ENCODE assay signal across 8 cellular contexts in the genomic region with DNA sequence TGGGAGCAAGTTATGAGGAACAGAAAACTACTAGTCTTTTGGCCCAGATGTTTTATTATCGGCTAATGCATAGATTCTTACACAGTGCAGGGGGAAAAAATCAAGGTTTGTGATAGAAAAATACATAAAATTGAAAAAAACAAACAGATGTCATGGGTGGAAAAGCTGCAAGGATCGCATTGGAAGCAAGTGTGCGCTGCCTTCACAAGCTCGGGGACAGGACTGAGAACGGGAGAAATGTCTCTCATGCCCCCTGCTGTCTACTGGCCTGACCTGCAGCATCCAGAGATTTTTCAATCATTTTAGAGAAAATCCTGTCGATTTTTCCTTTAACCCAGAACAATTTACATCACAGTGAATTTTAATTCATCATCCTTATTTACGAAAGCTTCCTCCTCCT. TPM values are rescaled to one million over a fixed set of nuclear protein-coding genes. Genes with fewer than 3 reads are reported as not detected.
DNase-seq lines count a peak whose midpoint lies in the region; ATAC-seq, FAIRE-seq and TF ChIP-seq lines count a peak whose summit lies in the region.
"Not testable (repeated sequence)": the region's sequence is repeated elsewhere in the genome, so short reads cannot be mapped to it uniquely, and the experiment has no call there.

No MANE protein-coding gene starts in this region.

- not testable (repeated sequence) for H3K9me3 Mint-ChIP-seq in activated CD4-positive, alpha-beta T cell treated with anti-CD3 and anti-CD28 coated beads, Interleukin-2, amount 10 ng/mL, durations not matched to agents 24 days and 14 days; chondrocyte (ENCODE audit: low read depth); glutamatergic neuron (ENCODE audit: unreplicated experiment)

- not testable (repeated sequence) for H3K27ac Mint-ChIP-seq in activated CD4-positive, alpha-beta T cell treated with anti-CD3 and anti-CD28 coated beads, Interleukin-2, amount 10 ng/mL, durations not matched to agents 24 days and 14 days; chondrocyte (ENCODE audit: unreplicated experiment); glutamatergic neuron (ENCODE audit: unreplicated experiment)

- not testable (repeated sequence) for H3K4me3 Mint-ChIP-seq in activated CD4-positive, alpha-beta T cell treated with anti-CD3 and anti-CD28 coated beads, Interleukin-2, amount 10 ng/mL, durations not matched to agents 24 days and 14 days; chondrocyte (ENCODE audit: unreplicated experiment); glutamatergic neuron (ENCODE audit: unreplicated experiment)

- TF ChIP-seq RAD21 in A549 (conservative IDR thresholded peaks at IDR 0.05 in 1 of 2, IDR thresholded peaks at IDR 0.05 in 1 of 2), result not testable (repeated sequence)

- not testable (repeated sequence) for H3K4me1 ChIP-seq in A549; OCI-LY3 (ENCODE audit: low read length); lower lobe of right lung; gastrocnemius medialis

- not testable (repeated sequence) for DNase-seq in A549 (ENCODE audit: low read depth in 1 of 2, low spot score in 1 of 2); GM19239 (ENCODE audit: insufficient read length, low spot score); chondrocyte (ENCODE audit: low spot score); glutamatergic neuron; lower lobe of right lung; gastrocnemius medialis
- DNase-seq in activated CD4-positive, alpha-beta T cell treated with anti-CD3 and anti-CD28 coated beads, Interleukin-2, amount 10 ng/mL, durations not matched to agents 24 days and 14 days, result peak; percentile 49

- H2AFZ ChIP-seq in OCI-LY3 (ENCODE audit: low read depth, low read length), result not testable (repeated sequence)

- H3K9me3 ChIP-seq in A549; OCI-LY3 (ENCODE audit: insufficient read depth, low read length); lower lobe of right lung; gastrocnemius medialis: not testable (repeated sequence)

- not testable (repeated sequence) for H3K27me3 ChIP-seq in OCI-LY3 (ENCODE audit: low read depth, low read length); lower lobe of right lung (ENCODE audit: low read depth); gastrocnemius medialis

- H3K27ac ChIP-seq in A549; OCI-LY3 (ENCODE audit: low read length); lower lobe of right lung; gastrocnemius medialis: not testable (repeated sequence)

- FAIRE-seq in A549 (lab: Jason Lieb, UNC), result not testable (repeated sequence)
- peak; percentile 99 for FAIRE-seq in GM19239 (lab: Jason Lieb, UNC)

- not testable (repeated sequence) for H4K20me1 ChIP-seq in OCI-LY3 (ENCODE audit: insufficient read depth, low read length)

- not testable (repeated sequence) for TF ChIP-seq CTCF in A549 (IDR thresholded peaks at IDR 0.05); OCI-LY3 (IDR thresholded peaks at IDR 0.05; ENCODE audit: low read depth, low read length); lower lobe of right lung (IDR thresholded peaks at IDR 0.05)
- TF ChIP-seq CTCF in chondrocyte (IDR thresholded peaks at IDR 0.05), result peak; percentile 57
- TF ChIP-seq CTCF in glutamatergic neuron (IDR thresholded peaks at IDR 0.05; ENCODE audit: partially characterized antibody, unreplicated experiment), result peak; percentile 22
- peak in 4 of 5 experiments; percentile 13 to 40 (median 26) for TF ChIP-seq CTCF in gastrocnemius medialis (IDR thresholded peaks at IDR 0.05 in 4 of 5, conservative IDR thresholded peaks at IDR 0.05 in 1 of 5)

- not testable (repeated sequence) for H3K36me3 Mint-ChIP-seq in activated CD4-positive, alpha-beta T cell treated with anti-CD3 and anti-CD28 coated beads, Interleukin-2, amount 10 ng/mL, durations not matched to agents 24 days and 14 days (ENCODE audit: low read depth); chondrocyte (ENCODE audit: low read depth); glutamatergic neuron (ENCODE audit: unreplicated experiment)

- WGBS in A549 (ENCODE audit: missing lambda C conversion rate), result 5% methylated on average over 5 of the region's 7 CpGs

- H3K4me3 ChIP-seq in A549; OCI-LY3 (ENCODE audit: low read length); lower lobe of right lung; gastrocnemius medialis: not testable (repeated sequence)

- H3K27me3 Mint-ChIP-seq in activated CD4-positive, alpha-beta T cell treated with anti-CD3 and anti-CD28 coated beads, Interleukin-2, amount 10 ng/mL, durations not matched to agents 24 days and 14 days, result peaks cover 23% of the 10 kb centered on the region
- not testable (repeated sequence) for H3K27me3 Mint-ChIP-seq in chondrocyte (ENCODE audit: low read depth); glutamatergic neuron (ENCODE audit: unreplicated experiment)

- intact Hi-C loops in activated CD4-positive, alpha-beta T cell treated with anti-CD3 and anti-CD28 coated beads, Interleukin-2, amount 10 ng/mL, durations not matched to agents 24 days and 14 days (cut with micrococcal nuclease), result loop anchor here (1.0 kb wide), 1 partner anchor 498 kb away; no protein-coding TSS in a partner anchor
- intact Hi-C loops in lower lobe of right lung (cut with DNase I); gastrocnemius medialis (cut with DNase I; ENCODE audit: low total_unique reads): not testable (repeated sequence)

- H3K79me2 ChIP-seq in OCI-LY3 (ENCODE audit: low read length), result not testable (repeated sequence)

- CTCF ChIA-PET in A549 (lab: Yijun Ruan, JAX), result interaction anchor here (6.5 kb wide), 1 partner anchor 498 kb away, joined by 39 read pairs; no protein-coding TSS in a partner anchor

- H3K36me3 ChIP-seq in OCI-LY3 (replicated peaks; ENCODE audit: low read depth, low read length); lower lobe of right lung; gastrocnemius medialis: not testable (repeated sequence)

- TF ChIP-seq POLR2A in A549 (IDR thresholded peaks at IDR 0.05; ENCODE audit: low read length); gastrocnemius medialis (IDR thresholded peaks at IDR 0.05): not testable (repeated sequence)

- H3K4me2 ChIP-seq in A549, result not testable (repeated sequence)
- peak overlapping the region; percentile 16 for H3K4me2 ChIP-seq in OCI-LY3 (ENCODE audit: low read length)

- in situ Hi-C loops in gastrocnemius medialis (cut with MboI; ENCODE audit: low sequenced_read_pairs in 4 of 4), result not testable (repeated sequence)

- POLR2A ChIA-PET in A549 (lab: Yijun Ruan, JAX), result not testable (repeated sequence)

- not testable (repeated sequence) for TF ChIP-seq EP300 in A549 (IDR thresholded peaks at IDR 0.05)

- ATAC-seq in A549, result peak; percentile 85; a peak in 5 of 6 replicates
- ATAC-seq in lower lobe of right lung, result peak; percentile 78
- ATAC-seq in gastrocnemius medialis, result peak in 1 of 2 donors; percentile 53

- H3K9ac ChIP-seq in OCI-LY3 (ENCODE audit: low read length), result not testable (repeated sequence)

- H3K4me1 Mint-ChIP-seq in activated CD4-positive, alpha-beta T cell treated with anti-CD3 and anti-CD28 coated beads, Interleukin-2, amount 10 ng/mL, durations not matched to agents 24 days and 14 days, result not testable (repeated sequence)
- H3K4me1 Mint-ChIP-seq in chondrocyte (ENCODE audit: low read depth), result peaks cover 17% of the 10 kb centered on the region
- peaks cover 19% of the 10 kb centered on the region for H3K4me1 Mint-ChIP-seq in glutamatergic neuron (ENCODE audit: low read depth, unreplicated experiment)

RNA-seq across cellular contexts. Expression of a gene that starts 20.5 kb away (rescaled TPM):
- not detected in 2 replicates for polyA plus RNA-seq in A549 (2011; rRNA removed)
- not detected in 2 replicates for polyA plus RNA-seq in A549 (2012; cell fraction: cytosol; rRNA removed)
- polyA plus RNA-seq in A549 (2012; cell fraction: nucleus; rRNA removed), result not detected in 2 replicates
- not detected in 3 replicates for polyA plus RNA-seq in A549 (2017; fragmentation: RNase III; extraction: RNeasy Plus Mini Kit Qiagen cat#74134 plus additional on column Dnase treatment)
- not detected in 2 replicates for polyA minus RNA-seq in A549 (2011; rRNA and poly(A)+ RNA removed)
- 2.2 and 2.3 TPM in 2 replicates for total RNA-seq in activated CD4-positive, alpha-beta T cell treated with anti-CD3 and anti-CD28 coated beads, Interleukin-2, amount 10 ng/mL, durations not matched to agents 24 days and 14 days
- 59.5 to 115 TPM (median 113 TPM) in 3 replicates for total RNA-seq in chondrocyte
- 34.1 TPM for total RNA-seq in glutamatergic neuron (ENCODE audit: unreplicated experiment)
- total RNA-seq in lower lobe of right lung, result 19.0 TPM
- 10 to 100 TPM in 1 of 4 donors, 1 to 10 TPM in 3; 2.8 to 19.3 (median 3.2) TPM for total RNA-seq in gastrocnemius medialis
